In the genomic region with DNA sequence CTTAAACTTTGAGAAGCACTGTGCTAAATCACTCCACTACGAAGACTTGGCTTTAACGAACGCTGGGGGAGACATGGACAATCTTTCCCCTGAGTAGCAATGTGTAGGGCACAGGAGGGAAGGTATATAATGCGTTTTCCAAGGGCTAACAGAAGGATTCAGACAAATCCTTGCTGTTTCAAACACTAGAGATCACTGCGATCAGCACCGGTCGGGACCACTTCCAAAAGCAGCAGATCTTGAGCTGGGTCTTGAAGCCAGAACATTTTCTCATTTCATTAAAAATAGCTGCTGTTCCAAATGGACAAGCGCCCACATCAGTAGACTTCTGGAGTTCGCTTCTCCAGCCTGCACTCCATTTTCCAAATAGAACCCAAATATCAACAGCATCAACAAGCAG, we compare ENCODE assay signal across 8 cellular contexts.
DNase-seq lines count a peak whose midpoint lies in the region; ATAC-seq and TF ChIP-seq lines count a peak whose summit lies in the region.

No MANE protein-coding gene starts in this region.

- peaks cover 14 to 33% (median 21%) of the 10 kb centered on the region in 10 experiments for H3K4me1 ChIP-seq in BLaER1 treated with 17β-estradiol and CSF1 and Interleukin-3, amounts not matched to agents 10 nM and 100 nM
- peaks cover 2 to 12% of the 10 kb centered on the region in 2 donors for H3K4me1 ChIP-seq in neuronal stem cell (ENCODE audit: control insufficient read depth in 2 of 2, insufficient read depth in 1 of 2, low read depth in 1 of 2, low read length in 2 of 2)

- H3K27ac ChIP-seq in BLaER1 treated with 17β-estradiol and CSF1 and Interleukin-3, amounts not matched to agents 10 nM and 100 nM, result no peak overlapping the region
- H3K27ac ChIP-seq in coronary artery, result peak overlapping the region; percentile 77 to 89
- H3K27ac ChIP-seq in neuronal stem cell (replicated peaks; ENCODE audit: low read length), result no peak overlapping the region

- DNase-seq in Jurkat, Clone E6-1 (ENCODE audit: low read depth, low spot score), result no peak
- DNase-seq in coronary artery (ENCODE audit: low spot score) (no peak), neuronal stem cell (ENCODE audit: low spot score) (no peak), glomerular visceral epithelial cell (ENCODE audit: extremely low spot score) (no peak), NCI-H2227 treated with DMSO at 0.1 percent for 48 hours (lab: John Stamatoyannopoulos, UW) (no peak)

- no peak overlapping the region for H2BK15ac ChIP-seq in neuronal stem cell (ENCODE audit: low read length)

- no peak overlapping the region for H2BK12ac ChIP-seq in neuronal stem cell (ENCODE audit: low read length)

- no peak overlapping the region for H4K91ac ChIP-seq in neuronal stem cell (ENCODE audit: low read depth, low read length, poor library complexity)

- no peak overlapping the region for H3K4ac ChIP-seq in neuronal stem cell (ENCODE audit: low read length)

- peaks cover 17 to 34% (median 28%) of the 10 kb centered on the region in 11 experiments; a peak in 20 of 22 replicates for H3K27me3 ChIP-seq in BLaER1 treated with 17β-estradiol and CSF1 and Interleukin-3, amounts not matched to agents 10 nM and 100 nM
- peaks cover 15 to 41% (median 32%) of the 10 kb centered on the region in 3 experiments for H3K27me3 ChIP-seq in neuronal stem cell (ENCODE audit: control insufficient read depth in 3 of 3, insufficient read depth in 3 of 3, low read depth in 1 of 3, low read length in 3 of 3)

- H2BK120ac ChIP-seq in neuronal stem cell (ENCODE audit: low read depth, low read length), result no peak overlapping the region

- peaks cover 0 to 7% (median 0%) of the 10 kb centered on the region in 11 experiments; a peak in 4 of 22 replicates for H4K20me1 ChIP-seq in BLaER1 treated with 17β-estradiol and CSF1 and Interleukin-3, amounts not matched to agents 10 nM and 100 nM

- H3K79me1 ChIP-seq in neuronal stem cell (ENCODE audit: low read depth, low read length), result no peaks in the 10 kb centered on the region

- H3K23ac ChIP-seq in neuronal stem cell (ENCODE audit: low read depth, low read length, poor library complexity), result no peak overlapping the region

- no peaks in the 10 kb centered on the region for H3K36me3 ChIP-seq in BLaER1 treated with 17β-estradiol and CSF1 and Interleukin-3, amounts not matched to agents 10 nM and 100 nM
- H3K36me3 ChIP-seq in neuronal stem cell (replicated peaks in 1 of 2; ENCODE audit: control insufficient read depth in 2 of 2, insufficient read depth in 2 of 2, low read length in 2 of 2), result no peaks in the 10 kb centered on the region

- H3K9me3 ChIP-seq in BLaER1 treated with 17β-estradiol and CSF1 and Interleukin-3, amounts not matched to agents 10 nM and 100 nM (replicated peaks in 1 of 11), result no peaks in the 10 kb centered on the region
- no peaks in the 10 kb centered on the region for H3K9me3 ChIP-seq in neuronal stem cell (replicated peaks in 1 of 2; ENCODE audit: control insufficient read depth in 2 of 2, insufficient read depth in 1 of 2, low read depth in 1 of 2, low read length in 2 of 2)

- WGBS in neuronal stem cell (ENCODE audit: extremely low coverage in 2 of 2, insufficient read length in 2 of 2, insufficient replicate concordance in 1 of 2), 2 donors, result no CpG with 5 or more reads among the region's 9 CpGs

- H3K9ac ChIP-seq in BLaER1 treated with 17β-estradiol and CSF1 and Interleukin-3, amounts not matched to agents 10 nM and 100 nM, result no peak overlapping the region
- H3K9ac ChIP-seq in neuronal stem cell (ENCODE audit: low read depth, low read length, poor library complexity), result no peak overlapping the region

- H3K14ac ChIP-seq in neuronal stem cell (ENCODE audit: low read length), result no peak overlapping the region

- ATAC-seq in HG02938 (IDR thresholded peaks at IDR 0.05; ENCODE audit: unreplicated experiment) (no peak), HG03196 (IDR thresholded peaks at IDR 0.05; ENCODE audit: unreplicated experiment) (no peak)

- H3K4me3 ChIP-seq in BLaER1 treated with 17β-estradiol and CSF1 and Interleukin-3, amounts not matched to agents 10 nM and 100 nM, result peak overlapping the region in 9 of 10 experiments; percentile 81 to 93 (median 87); a peak in 16 of 20 replicates
- H3K4me3 ChIP-seq in Jurkat, Clone E6-1 (ENCODE audit: low read length), result peak overlapping the region; percentile 82
- H3K4me3 ChIP-seq in coronary artery (peak overlapping the region; percentile 95), neuronal stem cell (ENCODE audit: low read length in 2 of 2) (peak overlapping the region in 1 of 2 donors; percentile 61)

- H3K4me2 ChIP-seq in BLaER1 treated with 17β-estradiol and CSF1 and Interleukin-3, amounts not matched to agents 10 nM and 100 nM, result peak overlapping the region; percentile 92 to 100 (median 99); a peak in 21 of 22 replicates
- H3K4me2 ChIP-seq in neuronal stem cell (ENCODE audit: insufficient read depth, low read length, poor library complexity, severe bottlenecking), result peak overlapping the region; percentile 19

- no peak overlapping the region for H3K18ac ChIP-seq in neuronal stem cell (ENCODE audit: low read length)

- no peak overlapping the region for H2AK5ac ChIP-seq in neuronal stem cell (ENCODE audit: low read depth, low read length)

- peak overlapping the region; percentile 98 for H2AFZ ChIP-seq in neuronal stem cell (ENCODE audit: low read length)

- no peak overlapping the region for H2BK5ac ChIP-seq in neuronal stem cell (ENCODE audit: low read length)

- no peak for TF ChIP-seq CTCF in coronary artery (IDR thresholded peaks at IDR 0.05)

- H4K8ac ChIP-seq in neuronal stem cell (ENCODE audit: low read depth, low read length), result no peak overlapping the region

Comparison
In these comparisons a context has a peak if more than half of its experiments do, and no peak if none do; other contexts are left out.
1. H3K27ac ChIP-seq: peak in coronary artery (2 of 2); none in BLaER1 treated with 17β-estradiol and CSF1 and Interleukin-3, amounts not matched to agents 10 nM and 100 nM (0 of 11) and neuronal stem cell (single experiment).